Comparison of ENCODE assay signal across 14 cellular contexts in the genomic region with DNA sequence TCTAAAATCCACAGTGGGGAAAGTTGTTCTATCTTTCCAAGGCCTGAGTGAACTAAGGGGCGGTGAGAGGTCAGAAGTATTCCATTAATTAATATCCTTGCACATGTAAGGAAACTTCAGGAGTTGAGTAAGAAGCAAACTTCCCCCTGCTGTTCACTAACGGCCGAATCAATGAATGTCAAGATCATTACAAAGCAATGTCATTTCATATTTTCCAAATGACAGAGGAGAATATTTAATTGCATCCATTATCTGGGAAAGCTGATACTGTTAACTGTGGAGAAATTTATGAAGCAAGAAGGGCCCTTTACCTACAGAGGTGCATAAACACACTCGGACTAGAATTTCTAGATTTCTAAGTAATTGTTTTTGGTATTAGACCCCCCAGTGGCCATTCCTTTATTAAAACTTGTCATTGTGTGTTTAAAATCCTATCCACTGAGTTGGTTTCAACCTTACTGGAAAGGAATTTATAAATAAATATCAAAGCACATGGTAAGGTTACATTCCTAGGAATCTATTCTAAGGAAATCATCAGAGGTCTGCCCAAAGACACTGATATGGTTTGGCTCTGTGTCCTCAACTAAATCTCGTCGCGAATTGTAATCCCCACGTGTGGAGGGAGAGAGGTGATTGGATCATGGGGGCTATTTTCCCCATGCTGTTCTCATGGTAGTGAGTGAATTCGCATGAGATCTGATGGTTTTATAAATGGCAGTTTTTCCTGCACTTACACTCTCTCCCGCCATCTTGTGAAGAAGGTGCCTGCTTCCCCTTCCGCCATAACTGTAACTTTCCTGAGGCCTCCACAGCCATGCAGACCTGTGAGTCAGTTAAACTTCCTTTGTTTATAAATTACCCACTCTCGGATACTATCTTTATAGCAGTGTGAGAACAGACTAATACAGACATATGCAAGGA. TPM values are rescaled to one million over a fixed set of nuclear protein-coding genes. Genes with fewer than 3 reads are reported as not detected.
DNase-seq lines count a peak whose midpoint lies in the region; TF ChIP-seq lines count a peak whose summit lies in the region.
"Had no signal": no experiment of that assay in that cellular context is flagged by ENCODE, and none has a peak within 500 bp of the region (broad histone marks: within the 10 kb centered on the region; RNA-seq: fewer than 3 reads in every experiment).

No MANE protein-coding gene starts in this region.

- no peaks in the 10 kb centered on the region for H3K79me2 ChIP-seq in PC-9 (ENCODE audit: low read depth)

- H3K27me3 ChIP-seq in PC-9 (ENCODE audit: insufficient read depth, low read depth), result no peaks in the 10 kb centered on the region

- peak overlapping the region; percentile 42; the same call in 1 of the 2 replicates for H2AFZ ChIP-seq in PC-9

- intact Hi-C loops in PC-9 (cut with micrococcal nuclease; ENCODE audit: unreplicated experiment), result no loop called here

- H3K27ac ChIP-seq in PC-9, result peak overlapping the region; percentile 96

- peaks cover 59% of the 10 kb centered on the region for H3K4me1 ChIP-seq in PC-9 (replicated peaks; ENCODE audit: insufficient read depth)

- no peaks in the 10 kb centered on the region for H3K36me3 ChIP-seq in PC-9 (ENCODE audit: low read depth)

- TF ChIP-seq CTCF in PC-9 (conservative IDR thresholded peaks at IDR 0.05) (no peak), osteocyte (IDR thresholded peaks at IDR 0.05) (no peak)

- no peaks in the 10 kb centered on the region for H3K36me3 Mint-ChIP-seq in osteocyte (ENCODE audit: unreplicated experiment)
- H3K36me3 Mint-ChIP-seq: CD8-positive, alpha-beta T cell had no signal

- no peaks in the 10 kb centered on the region for H4K20me1 ChIP-seq in PC-9 (ENCODE audit: insufficient read depth)

- H3K27me3 Mint-ChIP-seq in osteocyte (ENCODE audit: unreplicated experiment), result no peaks in the 10 kb centered on the region

- H3K4me1 Mint-ChIP-seq in osteocyte (ENCODE audit: unreplicated experiment), result peaks cover 57% of the 10 kb centered on the region

- in situ Hi-C loops in KBM-7 (cut with MboI; ENCODE audit: low pct_unique_long_range_greater_than_20kb, low sequenced_read_pairs), result no loop called here

- H3K9me3 ChIP-seq in PC-9 (ENCODE audit: insufficient read depth, low read depth), result no peaks in the 10 kb centered on the region

- no peak overlapping the region for H3K4me3 Mint-ChIP-seq in osteocyte (ENCODE audit: unreplicated experiment)
- H3K4me3 Mint-ChIP-seq: CD8-positive, alpha-beta T cell had no signal

- H3K27ac Mint-ChIP-seq in osteocyte (ENCODE audit: unreplicated experiment), result peak overlapping the region; percentile 80
- H3K27ac Mint-ChIP-seq: CD8-positive, alpha-beta T cell had no signal

- CTCF ChIA-PET in PC-9 (lab: Charles Lee), result no interaction called here

- peak; percentile 39 for DNase-seq in GM03348 (ENCODE audit: low spot score)
- peak in 1 of 2 experiments; percentile 92 for DNase-seq in PC-9
- DNase-seq in dermis blood vessel endothelial cell, result peak; percentile 67
- no peak for DNase-seq in osteocyte (ENCODE audit: extremely low spot score, unreplicated experiment)
- DNase-seq in KBM-7, result no peak
- no peak for DNase-seq in ecto neural progenitor cell (ENCODE audit: low spot score)
- DNase-seq in stimulated activated CD4-positive, alpha-beta T cell treated with anti-CD3 and anti-CD28 coated beads, Interleukin-4, amount 100 ng/mL, for 1 hour, result no peak
- DNase-seq in NCI-H1105 treated with DMSO at 0.1 percent for 48 hours (lab: John Stamatoyannopoulos, UW), result no peak
- DNase-seq: CD8-positive, alpha-beta T cell; NCI-H1092 treated with DMSO at 0.1 percent for 48 hours; NCI-H748 treated with DMSO at 0.1 percent for 48 hours; SHP77 treated with DMSO at 0.1 percent for 48 hours; small intestine; substantia nigra had no signal

- no peaks in the 10 kb centered on the region for H3K9me2 ChIP-seq in PC-9 (ENCODE audit: insufficient read depth)

- H3F3A ChIP-seq in PC-9 (ENCODE audit: insufficient read depth, low read depth), result peaks cover 53% of the 10 kb centered on the region

- POLR2A ChIA-PET in PC-9 (lab: Charles Lee; ENCODE audit: unreplicated experiment), result no interaction called here

- H3K4me3 ChIP-seq in PC-9, result no peak overlapping the region

- TSS peak; percentile 17 for BruUV-seq in PC-9 (replicated peaks; lab: Mats Ljungman, UMichigan)

- no peaks in the 10 kb centered on the region for H3K9me3 Mint-ChIP-seq in osteocyte (ENCODE audit: unreplicated experiment)
- H3K9me3 Mint-ChIP-seq: CD8-positive, alpha-beta T cell had no signal

- peak overlapping the region; percentile 57 for H3K4me2 ChIP-seq in PC-9

RNA-seq across cellular contexts. Expression of a gene that starts 20.4 kb away (rescaled TPM):
- total RNA-seq in PC-9 (2021) (41.4 and 57.6 TPM in 2 replicates), dermis blood vessel endothelial cell (124 and 150 TPM in 2 replicates), osteocyte (41.7 and 42.3 TPM in 2 replicates)

Comparison
In these comparisons a context has a peak if more than half of its experiments do, and no peak if none do; other contexts are left out.
1. DNase-seq: peak in GM03348 (single experiment) and dermis blood vessel endothelial cell (single experiment); none in osteocyte (single experiment), KBM-7 (single experiment), ecto neural progenitor cell (single experiment), stimulated activated CD4-positive, alpha-beta T cell treated with anti-CD3 and anti-CD28 coated beads, Interleukin-4, amount 100 ng/mL, for 1 hour (single experiment) and NCI-H1105 treated with DMSO at 0.1 percent for 48 hours (single experiment).